Comparison of ENCODE assay signal across 1 cellular context in genomic region chr11:46075928-46076327, GRCh38.
TF ChIP-seq lines count a peak whose summit lies in the region.

No MANE protein-coding gene starts in this region.

TF ChIP-seq in H1, 55 proteins besides CTCF, POLR2A, EP300 and RAD21:
- TF ChIP-seq KDM4A (IDR thresholded peaks at IDR 0.05; ENCODE audit: low read depth, low read length, severe bottlenecking) (no peak), SP1 (IDR thresholded peaks at IDR 0.05; ENCODE audit: low read depth, low read length) (no peak), SAP30 (IDR thresholded peaks at IDR 0.05; ENCODE audit: insufficient read depth, insufficient replicate concordance, low read length) (no peak), YY1 (IDR thresholded peaks at IDR 0.05; ENCODE audit: low read depth, low read length) (no peak), MAX (IDR thresholded peaks at IDR 0.05) (no peak), PHF8 (conservative IDR thresholded peaks at IDR 0.05; ENCODE audit: low read depth, low read length) (no peak), BRCA1 (IDR thresholded peaks at IDR 0.05; ENCODE audit: low read depth, low read length) (no peak)
